ENCODE assay signal across 1 cellular context in the genomic region with DNA sequence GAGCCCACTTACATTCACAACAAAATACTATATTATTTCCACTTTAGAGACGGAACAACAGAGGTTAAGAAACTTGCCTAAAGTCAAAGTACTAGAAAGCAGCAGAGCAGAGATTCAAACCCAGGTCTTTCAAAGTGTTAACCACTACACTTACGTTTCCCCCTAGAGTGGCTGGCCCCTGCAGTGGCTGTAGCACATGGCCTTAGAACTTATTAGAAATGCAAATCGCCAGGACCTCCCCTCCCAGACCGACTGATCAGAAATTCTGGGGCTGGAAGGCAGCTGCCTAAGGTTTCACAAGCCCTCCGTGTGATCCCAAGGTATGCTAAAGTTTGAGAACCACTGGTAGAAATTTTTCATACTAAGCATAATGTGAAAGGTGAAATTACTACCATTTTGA.
TF ChIP-seq lines count a peak whose summit lies in the region.

No MANE protein-coding gene starts in this region.

TF ChIP-seq in H1, 55 proteins besides CTCF, POLR2A, EP300 and RAD21:
- TF ChIP-seq CREB1 (IDR thresholded peaks at IDR 0.05) = no peak
- TF ChIP-seq EZH2 (IDR thresholded peaks at IDR 0.05; ENCODE audit: low read depth, low read length, severe bottlenecking) = no peak
- no peak for TF ChIP-seq SIRT6 (IDR thresholded peaks at IDR 0.05; ENCODE audit: low read length)
- no peak for TF ChIP-seq BCL11A (IDR thresholded peaks at IDR 0.05; ENCODE audit: low read depth in 2 of 2, low read length in 2 of 2)
- TF ChIP-seq TBP (IDR thresholded peaks at IDR 0.05; ENCODE audit: low read depth, low read length) = peak; percentile 91
- no peak for TF ChIP-seq MAFK (IDR thresholded peaks at IDR 0.05; ENCODE audit: low read depth, low read length)
- TF ChIP-seq SUZ12 (IDR thresholded peaks at IDR 0.05; ENCODE audit: low read length) = no peak
- TF ChIP-seq CTBP2 (IDR thresholded peaks at IDR 0.05; ENCODE audit: borderline replicate concordance, insufficient read depth, insufficient read length, low read length) = no peak
- TF ChIP-seq, protein P1, sequence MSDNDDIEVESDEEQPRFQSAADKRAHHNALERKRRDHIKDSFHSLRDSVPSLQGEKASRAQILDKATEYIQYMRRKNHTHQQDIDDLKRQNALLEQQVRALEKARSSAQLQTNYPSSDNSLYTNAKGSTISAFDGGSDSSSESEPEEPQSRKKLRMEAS (IDR thresholded peaks at IDR 0.05) = peak; percentile 39; the same call in 1 of the 2 replicates
- no peak for TF ChIP-seq ASH2L (IDR thresholded peaks at IDR 0.05; ENCODE audit: low read length)
- TF ChIP-seq RXRA (IDR thresholded peaks at IDR 0.05; ENCODE audit: insufficient read depth, low read depth, low read length) = no peak
- TF ChIP-seq TCF12 (IDR thresholded peaks at IDR 0.05; ENCODE audit: low read depth, low read length) = no peak
